ENCODE assay signal across 8 cellular contexts in the genomic region with DNA sequence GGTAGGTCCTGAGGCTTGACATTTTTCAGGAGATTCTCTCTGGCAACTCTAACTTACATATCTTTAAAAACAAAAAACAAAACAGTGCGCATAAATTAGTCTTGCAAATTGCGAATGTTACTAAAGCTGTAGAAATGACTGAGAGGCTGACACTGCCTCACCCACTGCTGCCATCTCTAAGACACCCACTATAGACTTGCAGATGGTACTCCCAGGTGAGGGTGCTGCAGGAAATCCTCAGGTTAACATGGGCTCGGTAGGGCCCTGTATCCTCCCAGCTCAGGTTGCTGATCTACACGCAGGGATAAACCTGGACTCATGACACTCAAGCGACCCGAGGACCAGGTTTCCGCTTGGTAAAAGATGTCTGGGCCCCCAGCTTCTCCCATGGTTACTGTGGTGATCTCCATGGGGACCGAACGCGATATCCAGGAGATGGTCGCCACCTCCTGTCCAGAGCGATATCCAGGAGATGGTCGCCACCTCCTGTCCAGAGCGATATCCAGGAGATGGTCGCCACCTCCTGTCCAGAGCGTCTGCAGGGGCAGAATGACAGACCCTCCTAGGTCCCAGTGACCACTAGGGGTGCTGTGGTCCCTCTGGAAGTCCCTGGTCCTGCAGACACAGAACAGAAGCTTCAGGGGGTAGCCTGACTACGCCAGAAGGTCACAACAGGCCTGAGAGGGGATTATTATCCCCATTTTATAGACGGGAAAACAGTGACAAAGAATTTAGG. TPM values are rescaled to one million over a fixed set of nuclear protein-coding genes. Genes with fewer than 3 reads are reported as not detected.
A peak's percentile ranks its signal among the peaks of the same experiment; 100 is the strongest.
DNase-seq lines count a peak whose midpoint lies in the region; ATAC-seq and TF ChIP-seq lines count a peak whose summit lies in the region.

No MANE protein-coding gene starts in this region.

- no peak overlapping the region for H3K4me3 ChIP-seq in GM12865 (ENCODE audit: low read depth, low read length)

- peak; percentile 56 for DNase-seq in A172 (ENCODE audit: low spot score)
- peak; percentile 70 for DNase-seq in GM12865 (ENCODE audit: low read depth)
- peak; percentile 73 for DNase-seq in SK-MEL-5 (ENCODE audit: low read depth, low spot score)
- peak; percentile 50 for DNase-seq in germinal center (ENCODE audit: low spot score)
- no peak for DNase-seq in NCI-H2171 (lab: John Stamatoyannopoulos, UW)
- DNase-seq in GM03348 (ENCODE audit: low spot score): no peak

- no peak for ATAC-seq in HG03378 (IDR thresholded peaks at IDR 0.05; ENCODE audit: unreplicated experiment)
- no peak for ATAC-seq in HG03159 (IDR thresholded peaks at IDR 0.05; ENCODE audit: unreplicated experiment)

- in situ Hi-C loops in SK-MEL-5 (cut with HindIII; ENCODE audit: low pct_unique_long_range_greater_than_20kb, low sequenced_read_pairs): no loop called here

- peak; percentile 67 for TF ChIP-seq CTCF in GM12865 (IDR thresholded peaks at IDR 0.05; ENCODE audit: insufficient read depth, low read depth, low read length, missing control alignments)

RNA-seq across cellular contexts. Expression of gene LY9, which starts 16.1 kb away (rescaled TPM):
- not detected in 2 replicates for total RNA-seq in A172 (2014; rRNA removed; shearing (Covaris generic))
- total RNA-seq in SK-MEL-5 (2014; rRNA removed; shearing (Covaris generic)): not detected in 2 replicates
- not detected in 2 replicates for polyA plus RNA-seq in SK-MEL-5 (2015; cell fraction: cytosol; rRNA removed)
- not detected in 2 replicates for polyA plus RNA-seq in SK-MEL-5 (2015; cell fraction: nucleus; rRNA removed)

RNA-seq across cellular contexts. Expression of gene SLAMF7, which starts 40.8 kb away (rescaled TPM):
- 0.29 and 0.57 TPM in 2 replicates for total RNA-seq in A172 (2014; rRNA removed; shearing (Covaris generic))
- total RNA-seq in SK-MEL-5 (2014; rRNA removed; shearing (Covaris generic)): 7.9 TPM in 2 replicates
- polyA plus RNA-seq in SK-MEL-5 (2015; cell fraction: cytosol; rRNA removed): 7.4 and 8.0 TPM in 2 replicates
- 5.5 and 6.7 TPM in 2 replicates for polyA plus RNA-seq in SK-MEL-5 (2015; cell fraction: nucleus; rRNA removed)

Comparison
In these comparisons a context has a peak if more than half of its experiments do, and no peak if none do; other contexts are left out.
1. DNase-seq: peak in A172 (single experiment), GM12865 (single experiment), SK-MEL-5 (single experiment) and germinal center (single experiment); none in NCI-H2171 (single experiment) and GM03348 (single experiment).